ENCODE assay signal across 12 cellular contexts in the genomic region with DNA sequence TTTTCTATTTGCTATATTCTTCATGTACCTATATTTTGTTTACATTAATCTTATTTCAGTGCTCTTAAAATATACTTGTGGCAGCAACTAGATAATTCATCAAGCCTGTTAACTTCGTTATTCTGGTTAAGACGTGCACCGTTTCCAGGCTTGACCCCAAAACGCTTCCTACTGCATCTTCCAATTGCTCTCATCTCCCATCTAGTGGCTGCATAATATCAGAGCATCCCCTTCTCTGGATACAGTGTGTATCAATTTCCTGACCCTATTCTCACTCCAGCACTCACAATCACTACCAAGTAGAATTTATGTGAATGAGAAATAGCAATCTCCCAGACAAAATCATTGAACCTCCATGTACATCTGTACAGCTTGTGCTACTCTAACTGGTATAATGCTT.
DNase-seq lines count a peak whose midpoint lies in the region; TF ChIP-seq lines count a peak whose summit lies in the region.
"Had no signal": no experiment of that assay in that cellular context is flagged by ENCODE, and none has a peak within 500 bp of the region (broad histone marks: within the 10 kb centered on the region; RNA-seq: fewer than 3 reads in every experiment).

No MANE protein-coding gene starts in this region.

- TF ChIP-seq CTCF in epithelial cell of esophagus (IDR thresholded peaks at IDR 0.05; ENCODE audit: insufficient read depth, low read depth, low read length, missing control alignments) = peak; percentile 28
- peak; percentile 30 for TF ChIP-seq CTCF in progenitor cell of endocrine pancreas (IDR thresholded peaks at IDR 0.05; ENCODE audit: unreplicated experiment)

- peak; percentile 12 for DNase-seq in DMS53 (lab: John Stamatoyannopoulos, UW)
- no peak for DNase-seq in DMS53 treated with DMSO at 0.1 percent for 48 hours (lab: John Stamatoyannopoulos, UW; ENCODE audit: unreplicated experiment)
- DNase-seq in NCI-H69 (lab: John Stamatoyannopoulos, UW) = peak; percentile 29
- DNase-seq in epithelial cell of esophagus (ENCODE audit: low read depth) = peak; percentile 10
- DNase-seq in progenitor cell of endocrine pancreas (ENCODE audit: low spot score, unreplicated experiment) = no peak
- DNase-seq in retina = no peak
- no peak for DNase-seq in effector CD8-positive, alpha-beta T cell (lab: John Stamatoyannopoulos, UW)
- no peak for DNase-seq in activated CD4-positive, alpha-beta T cell treated with anti-CD3 and anti-CD28 coated beads, Interleukin-2, amount 10 ng/mL, durations not matched to agents 24 days and 14 days
- DNase-seq: activated T-cell treated with anti-CD3 and anti-CD28 coated beads, Interleukin-2, amount 50 U/mL, for 48 hours; left cardiac atrium; NCI-H187 treated with DMSO at 0.1 percent for 48 hours had no signal

- H3K4me3 ChIP-seq in epithelial cell of esophagus (ENCODE audit: low read length) = no peak overlapping the region

- no peaks in the 10 kb centered on the region for H3K4me1 Mint-ChIP-seq in progenitor cell of endocrine pancreas (ENCODE audit: low read depth)
- H3K4me1 Mint-ChIP-seq in activated CD4-positive, alpha-beta T cell treated with anti-CD3 and anti-CD28 coated beads, Interleukin-2, amount 10 ng/mL, durations not matched to agents 24 days and 14 days = no peaks in the 10 kb centered on the region
- H3K4me1 Mint-ChIP-seq: stimulated activated memory B cell treated with anti-CD40 and anti-IgM and Interleukin-4, amounts not matched to agents 10 μg/mL and 1 μg/mL and 100 μg/mL, for 72 hours had no signal

- no peaks in the 10 kb centered on the region for H3K36me3 Mint-ChIP-seq in progenitor cell of endocrine pancreas (ENCODE audit: insufficient read depth)
- H3K36me3 Mint-ChIP-seq in activated CD4-positive, alpha-beta T cell treated with anti-CD3 and anti-CD28 coated beads, Interleukin-2, amount 10 ng/mL, durations not matched to agents 24 days and 14 days (ENCODE audit: low read depth) = no peaks in the 10 kb centered on the region
- H3K36me3 Mint-ChIP-seq: stimulated activated memory B cell treated with anti-CD40 and anti-IgM and Interleukin-4, amounts not matched to agents 10 μg/mL and 1 μg/mL and 100 μg/mL, for 72 hours had no signal

- H3K27ac Mint-ChIP-seq in progenitor cell of endocrine pancreas = no peak overlapping the region
- no peak overlapping the region for H3K27ac Mint-ChIP-seq in activated CD4-positive, alpha-beta T cell treated with anti-CD3 and anti-CD28 coated beads, Interleukin-2, amount 10 ng/mL, durations not matched to agents 24 days and 14 days
- H3K27ac Mint-ChIP-seq: stimulated activated memory B cell treated with anti-CD40 and anti-IgM and Interleukin-4, amounts not matched to agents 10 μg/mL and 1 μg/mL and 100 μg/mL, for 72 hours had no signal

- no peak overlapping the region for H3K4me3 Mint-ChIP-seq in progenitor cell of endocrine pancreas (ENCODE audit: low read depth)
- H3K4me3 Mint-ChIP-seq in activated CD4-positive, alpha-beta T cell treated with anti-CD3 and anti-CD28 coated beads, Interleukin-2, amount 10 ng/mL, durations not matched to agents 24 days and 14 days = no peak overlapping the region
- H3K4me3 Mint-ChIP-seq: stimulated activated memory B cell treated with anti-CD40 and anti-IgM and Interleukin-4, amounts not matched to agents 10 μg/mL and 1 μg/mL and 100 μg/mL, for 72 hours had no signal

- H3K27me3 Mint-ChIP-seq in progenitor cell of endocrine pancreas = no peaks in the 10 kb centered on the region
- H3K27me3 Mint-ChIP-seq in activated CD4-positive, alpha-beta T cell treated with anti-CD3 and anti-CD28 coated beads, Interleukin-2, amount 10 ng/mL, durations not matched to agents 24 days and 14 days = no peaks in the 10 kb centered on the region
- H3K27me3 Mint-ChIP-seq: stimulated activated memory B cell treated with anti-CD40 and anti-IgM and Interleukin-4, amounts not matched to agents 10 μg/mL and 1 μg/mL and 100 μg/mL, for 72 hours had no signal

- intact Hi-C loops in activated CD4-positive, alpha-beta T cell treated with anti-CD3 and anti-CD28 coated beads, Interleukin-2, amount 10 ng/mL, durations not matched to agents 24 days and 14 days (cut with micrococcal nuclease) = no loop called here

- no peaks in the 10 kb centered on the region for H3K9me3 Mint-ChIP-seq in progenitor cell of endocrine pancreas (ENCODE audit: low read depth)
- no peaks in the 10 kb centered on the region for H3K9me3 Mint-ChIP-seq in activated CD4-positive, alpha-beta T cell treated with anti-CD3 and anti-CD28 coated beads, Interleukin-2, amount 10 ng/mL, durations not matched to agents 24 days and 14 days
- H3K9me3 Mint-ChIP-seq: stimulated activated memory B cell treated with anti-CD40 and anti-IgM and Interleukin-4, amounts not matched to agents 10 μg/mL and 1 μg/mL and 100 μg/mL, for 72 hours had no signal

Comparison
In these comparisons a context has a peak if more than half of its experiments do, and no peak if none do; other contexts are left out.
1. DNase-seq: peak in DMS53 (single experiment), NCI-H69 (single experiment) and epithelial cell of esophagus (single experiment); none in DMS53 treated with DMSO at 0.1 percent for 48 hours (single experiment), progenitor cell of endocrine pancreas (single experiment), retina (single experiment), effector CD8-positive, alpha-beta T cell (single experiment) and activated CD4-positive, alpha-beta T cell treated with anti-CD3 and anti-CD28 coated beads, Interleukin-2, amount 10 ng/mL, durations not matched to agents 24 days and 14 days (single experiment).